In the genomic region with DNA sequence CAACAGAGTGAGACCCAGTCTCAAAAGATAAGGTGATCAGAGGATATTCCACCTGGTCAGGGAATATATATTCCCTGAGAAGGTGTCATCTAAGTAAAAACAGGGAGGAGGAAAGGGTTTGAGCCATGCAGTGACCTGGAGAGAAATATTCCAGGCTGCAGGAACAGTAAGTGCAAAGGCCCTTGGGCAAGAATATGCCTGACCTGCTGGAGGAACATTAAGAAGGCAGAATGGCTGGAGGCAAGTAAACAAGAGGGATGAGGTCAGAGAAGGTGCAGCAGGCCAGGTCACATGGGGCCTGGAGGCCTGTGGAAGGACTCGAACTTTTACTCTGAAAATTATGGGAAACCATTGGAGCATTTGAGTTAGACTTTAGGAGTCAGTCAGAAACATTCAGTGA, we compare ENCODE assay signal across 17 cellular contexts. TPM values are rescaled to one million over a fixed set of nuclear protein-coding genes. Genes with fewer than 3 reads are reported as not detected.
DNase-seq lines count a peak whose midpoint lies in the region; ATAC-seq, FAIRE-seq and TF ChIP-seq lines count a peak whose summit lies in the region.
"Had no signal": no experiment of that assay in that cellular context is flagged by ENCODE, and none has a peak within 500 bp of the region (broad histone marks: within the 10 kb centered on the region; RNA-seq: fewer than 3 reads in every experiment).

No MANE protein-coding gene starts in this region.

- H3K27ac ChIP-seq in CD8-positive, alpha-beta T cell (ENCODE audit: low read depth, low read length): peak overlapping the region; percentile 72
- H3K27ac ChIP-seq in IMR-90 (ENCODE audit: insufficient read depth, low read length): no peak overlapping the region
- H3K27ac ChIP-seq: C4-2B, colonic mucosa, esophagus muscularis mucosa, pancreas, SJCRH30 had no signal

- no peaks in the 10 kb centered on the region for H3K9me1 ChIP-seq in IMR-90 (ENCODE audit: insufficient read depth, low read length)

- H3K4me1 ChIP-seq in CD8-positive, alpha-beta T cell (ENCODE audit: insufficient read depth, low read length): peaks cover 85% of the 10 kb centered on the region
- peaks cover 2% of the 10 kb centered on the region for H3K4me1 ChIP-seq in IMR-90 (ENCODE audit: control insufficient read depth, insufficient read depth, low read length)
- H3K4me1 ChIP-seq: pancreas, SJCRH30 had no signal

- H4K5ac ChIP-seq in IMR-90 (ENCODE audit: low read depth, low read length): no peak overlapping the region

- H3K56ac ChIP-seq in IMR-90 (ENCODE audit: extremely low read depth, insufficient read depth, low read length): no peak overlapping the region

- in situ Hi-C loops in IMR-90 (cut with MboI; ENCODE audit: low sequenced_read_pairs): loop anchor here (25.0 kb wide), 1 partner anchor 433 kb away; a partner anchor contains a TSS

- ATAC-seq in CD8-positive, alpha-beta T cell: no peak
- ATAC-seq in IMR-90 (ENCODE audit: low read depth) (no peak), GM21447 (IDR thresholded peaks at IDR 0.05; ENCODE audit: unreplicated experiment) (no peak)
- no peak for ATAC-seq in natural killer cell treated with Interleukin-12 subunit alpha and Interleukin-12 subunit beta and Interleukin-15 and Interleukin-18, amount 100 ng/mL, for 72 hours
- ATAC-seq: pancreas had no signal

- no peak overlapping the region for H2AFZ ChIP-seq in IMR-90 (replicated peaks; ENCODE audit: low read length, poor library complexity)

- TF ChIP-seq CTCF in CD8-positive, alpha-beta T cell (IDR thresholded peaks at IDR 0.05): no peak
- no peak for TF ChIP-seq CTCF in IMR-90 (conservative IDR thresholded peaks at IDR 0.05; ENCODE audit: low read depth, low read length)

- H2BK20ac ChIP-seq in IMR-90 (ENCODE audit: low read depth, low read length): no peak overlapping the region

- no peak overlapping the region for H2AK9ac ChIP-seq in IMR-90 (replicated peaks; ENCODE audit: low read depth, low read length, poor library complexity)

- H3K9me3 ChIP-seq in CD8-positive, alpha-beta T cell (ENCODE audit: low read length): no peaks in the 10 kb centered on the region
- no peaks in the 10 kb centered on the region for H3K9me3 ChIP-seq in IMR-90 (ENCODE audit: control insufficient read depth, insufficient read depth, low read length)
- H3K9me3 ChIP-seq: colonic mucosa, esophagus muscularis mucosa, pancreas, SJCRH30 had no signal

- CTCF ChIA-PET in CD8-positive, alpha-beta T cell (lab: Charles Lee): interaction anchor here (1.4 to 3.4 kb wide), 3 partner anchors 22 to 28 kb away, joined by 5 to 25 read pairs (median 8); no protein-coding TSS in a partner anchor
- CTCF ChIA-PET in IMR-90 (lab: Yijun Ruan, JAX): no interaction called here

- no peak overlapping the region for H4K8ac ChIP-seq in IMR-90 (ENCODE audit: low read depth in 2 of 2, low read length in 2 of 2)

- intact Hi-C loops in CD8-positive, alpha-beta T cell (cut with DNase I, micrococcal nuclease): no loop called here
- intact Hi-C loops in IMR-90 (cut with micrococcal nuclease): no loop called here

- H3K27me3 Mint-ChIP-seq in CD8-positive, alpha-beta T cell (ENCODE audit: low read depth): no peaks in the 10 kb centered on the region
- H3K27me3 Mint-ChIP-seq in activated naive CD8-positive, alpha-beta T cell treated with anti-CD3 and anti-CD28 coated beads for 36 hours: no peaks in the 10 kb centered on the region
- no peaks in the 10 kb centered on the region for H3K27me3 Mint-ChIP-seq in natural killer cell treated with Interleukin-12 subunit alpha and Interleukin-12 subunit beta and Interleukin-15 and Interleukin-18, amount 100 ng/mL, for 72 hours

- peak overlapping the region; percentile 86 for H3K4me3 Mint-ChIP-seq in CD8-positive, alpha-beta T cell
- peak overlapping the region; percentile 81 for H3K4me3 Mint-ChIP-seq in activated naive CD8-positive, alpha-beta T cell treated with anti-CD3 and anti-CD28 coated beads for 36 hours
- peak overlapping the region; percentile 91 for H3K4me3 Mint-ChIP-seq in natural killer cell treated with Interleukin-12 subunit alpha and Interleukin-12 subunit beta and Interleukin-15 and Interleukin-18, amount 100 ng/mL, for 72 hours

- H3K4me2 ChIP-seq in IMR-90 (ENCODE audit: low read depth, low read length): no peak overlapping the region

- H3K18ac ChIP-seq in IMR-90 (ENCODE audit: low read depth, low read length): no peak overlapping the region

- H3K4ac ChIP-seq in IMR-90 (ENCODE audit: low read depth, low read length): no peak overlapping the region

- no peak overlapping the region for H4K91ac ChIP-seq in IMR-90 (ENCODE audit: insufficient read depth, low read depth, low read length)

- H2BK120ac ChIP-seq in IMR-90 (ENCODE audit: low read depth, low read length): no peak overlapping the region

- WGBS in IMR-90 (ENCODE audit: extremely low coverage in 2 of 2, insufficient read length in 1 of 2), 2 experiments: no CpG with 5 or more reads among the region's 1 CpG

- H2BK15ac ChIP-seq in IMR-90 (ENCODE audit: low read depth, low read length): no peak overlapping the region

- no TSS peak for BruUV-seq in IMR-90 (replicated peaks; lab: Mats Ljungman, UMichigan)

- no peak for FAIRE-seq in H54 (lab: Jason Lieb, UNC)
- FAIRE-seq: GM12891, pancreas, small intestine had no signal

- no peak overlapping the region for H3K23ac ChIP-seq in IMR-90 (ENCODE audit: low read depth, low read length)

- no peak overlapping the region for H3K14ac ChIP-seq in IMR-90 (replicated peaks; ENCODE audit: low read depth, low read length)

- peak overlapping the region; percentile 98 for H3K27ac Mint-ChIP-seq in CD8-positive, alpha-beta T cell
- peak overlapping the region; percentile 96 for H3K27ac Mint-ChIP-seq in activated naive CD8-positive, alpha-beta T cell treated with anti-CD3 and anti-CD28 coated beads for 36 hours
- peak overlapping the region; percentile 89 to 91 for H3K27ac Mint-ChIP-seq in natural killer cell treated with Interleukin-12 subunit alpha and Interleukin-12 subunit beta and Interleukin-15 and Interleukin-18, amount 100 ng/mL, for 72 hours

- dilution Hi-C loops in IMR-90 (cut with HindIII; ENCODE audit: low sequenced_read_pairs, unreplicated experiment): no loop called here

- no peaks in the 10 kb centered on the region for H3K27me3 ChIP-seq in CD8-positive, alpha-beta T cell (ENCODE audit: insufficient read depth, low read length)
- peaks cover 2% of the 10 kb centered on the region; the same call in 1 of the 2 replicates for H3K27me3 ChIP-seq in IMR-90 (ENCODE audit: control insufficient read depth, insufficient read depth, low read length)
- H3K27me3 ChIP-seq: colonic mucosa, esophagus muscularis mucosa, pancreas, SJCRH30 had no signal

- no peaks in the 10 kb centered on the region for H3K9me3 Mint-ChIP-seq in CD8-positive, alpha-beta T cell
- H3K9me3 Mint-ChIP-seq in activated naive CD8-positive, alpha-beta T cell treated with anti-CD3 and anti-CD28 coated beads for 36 hours: no peaks in the 10 kb centered on the region
- no peaks in the 10 kb centered on the region for H3K9me3 Mint-ChIP-seq in natural killer cell treated with Interleukin-12 subunit alpha and Interleukin-12 subunit beta and Interleukin-15 and Interleukin-18, amount 100 ng/mL, for 72 hours

- TF ChIP-seq POLR2A in IMR-90 (IDR thresholded peaks at IDR 0.05; ENCODE audit: low read depth, low read length): no peak
- no peak for TF ChIP-seq POLR2A in H54 (IDR thresholded peaks at IDR 0.05; ENCODE audit: low read depth, low read length)

- H3K36me3 Mint-ChIP-seq in CD8-positive, alpha-beta T cell: peaks cover 63% of the 10 kb centered on the region
- H3K36me3 Mint-ChIP-seq in activated naive CD8-positive, alpha-beta T cell treated with anti-CD3 and anti-CD28 coated beads for 36 hours: peaks cover 46% of the 10 kb centered on the region
- peaks cover 18% of the 10 kb centered on the region for H3K36me3 Mint-ChIP-seq in natural killer cell treated with Interleukin-12 subunit alpha and Interleukin-12 subunit beta and Interleukin-15 and Interleukin-18, amount 100 ng/mL, for 72 hours

- no peak for DNase-seq in CD8-positive, alpha-beta T cell
- DNase-seq in IMR-90: no peak
- DNase-seq in activated naive CD8-positive, alpha-beta T cell treated with anti-CD3 and anti-CD28 coated beads for 36 hours: no peak
- no peak for DNase-seq in natural killer cell treated with Interleukin-12 subunit alpha and Interleukin-12 subunit beta and Interleukin-15 and Interleukin-18, amount 100 ng/mL, for 72 hours (ENCODE audit: low spot score)
- DNase-seq in H54 (ENCODE audit: insufficient read length, low spot score): no peak
- DNase-seq in DMS79 (lab: John Stamatoyannopoulos, UW): no peak
- DNase-seq: anterior cingulate cortex, colonic mucosa, KBM-7, midbrain, pancreas, SJCRH30, small intestine had no signal

- H3K79me1 ChIP-seq in IMR-90 (ENCODE audit: low read depth in 1 of 2, low read length in 2 of 2): no peaks in the 10 kb centered on the region

- no peaks in the 10 kb centered on the region for H4K20me1 ChIP-seq in IMR-90 (ENCODE audit: insufficient read depth, low read length)

- H3K4me1 Mint-ChIP-seq in CD8-positive, alpha-beta T cell (ENCODE audit: low read depth): peaks cover 79% of the 10 kb centered on the region
- H3K4me1 Mint-ChIP-seq in activated naive CD8-positive, alpha-beta T cell treated with anti-CD3 and anti-CD28 coated beads for 36 hours: peaks cover 71% of the 10 kb centered on the region
- peaks cover 57 to 63% of the 10 kb centered on the region in 2 donors for H3K4me1 Mint-ChIP-seq in natural killer cell treated with Interleukin-12 subunit alpha and Interleukin-12 subunit beta and Interleukin-15 and Interleukin-18, amount 100 ng/mL, for 72 hours (ENCODE audit: low read depth in 2 of 2)

- H2BK5ac ChIP-seq in IMR-90 (ENCODE audit: low read depth, low read length, poor library complexity, severe bottlenecking): no peak overlapping the region

- H3K9ac ChIP-seq in IMR-90 (ENCODE audit: low read depth, low read length): no peak overlapping the region

- no peak overlapping the region for H2AK5ac ChIP-seq in IMR-90 (ENCODE audit: low read depth, low read length)

- POLR2A ChIA-PET in CD8-positive, alpha-beta T cell (lab: Charles Lee): interaction anchor here (2.2 kb wide), 1 partner anchor 28 kb away, joined by 9 read pairs; no protein-coding TSS in a partner anchor
- POLR2A ChIA-PET in IMR-90 (lab: Charles Lee; ENCODE audit: unreplicated experiment): no interaction called here

- H3K4me3 ChIP-seq in CD8-positive, alpha-beta T cell (ENCODE audit: low read depth, low read length): peak overlapping the region; percentile 73
- H3K4me3 ChIP-seq in IMR-90 (ENCODE audit: insufficient read depth, low read depth, low read length): no peak overlapping the region
- H3K4me3 ChIP-seq: colonic mucosa, esophagus muscularis mucosa, pancreas, SJCRH30 had no signal

- no peak for TF ChIP-seq RAD21 in IMR-90 (IDR thresholded peaks at IDR 0.05; ENCODE audit: low read length)

- peaks cover 14% of the 10 kb centered on the region for H3K36me3 ChIP-seq in CD8-positive, alpha-beta T cell (ENCODE audit: insufficient read depth, low read length)
- H3K36me3 ChIP-seq in IMR-90 (ENCODE audit: control insufficient read depth, insufficient read depth, low read length): no peaks in the 10 kb centered on the region
- H3K36me3 ChIP-seq: colonic mucosa, esophagus muscularis mucosa, pancreas, SJCRH30 had no signal

RNA-seq across cellular contexts. Expression of a gene that starts 6.7 kb away (rescaled TPM):
- total RNA-seq in CD8-positive, alpha-beta T cell: 100 to 1,000 TPM; 172 to 182 TPM
- total RNA-seq in IMR-90 (2012; rRNA removed): 1.9 and 2.5 TPM in 2 replicates
- 4.1 and 4.2 TPM in 2 replicates for polyA plus RNA-seq in IMR-90 (2012; rRNA removed)
- 1.6 and 3.0 TPM in 2 replicates for polyA plus RNA-seq in IMR-90 (2012; cell fraction: cytosol; rRNA removed)
- 13.7 and 15.7 TPM in 2 replicates for polyA plus RNA-seq in IMR-90 (2012; cell fraction: nucleus; rRNA removed; ENCODE audit: low replicate concordance)
- 10 to 100 TPM; 74.3 to 75.7 TPM for total RNA-seq in activated naive CD8-positive, alpha-beta T cell treated with anti-CD3 and anti-CD28 coated beads for 36 hours
- total RNA-seq in natural killer cell treated with Interleukin-12 subunit alpha and Interleukin-12 subunit beta and Interleukin-15 and Interleukin-18, amount 100 ng/mL, for 72 hours: 100 to 1,000 TPM in 1 of 2 donors, 10 to 100 TPM in 1; 82.3 to 105 TPM

RNA-seq across cellular contexts. Expression of a gene that starts 38.1 kb away (rescaled TPM):
- 10 to 100 TPM; 20.0 to 21.5 TPM for total RNA-seq in CD8-positive, alpha-beta T cell
- total RNA-seq in IMR-90 (2012; rRNA removed): 10.0 and 10.4 TPM in 2 replicates
- polyA plus RNA-seq in IMR-90 (2012; rRNA removed): 69.0 and 78.3 TPM in 2 replicates
- polyA plus RNA-seq in IMR-90 (2012; cell fraction: cytosol; rRNA removed): 29.4 and 63.1 TPM in 2 replicates
- 86.7 and 158 TPM in 2 replicates for polyA plus RNA-seq in IMR-90 (2012; cell fraction: nucleus; rRNA removed; ENCODE audit: low replicate concordance)
- 10 to 100 TPM; 17.0 to 17.8 TPM for total RNA-seq in activated naive CD8-positive, alpha-beta T cell treated with anti-CD3 and anti-CD28 coated beads for 36 hours
- total RNA-seq in natural killer cell treated with Interleukin-12 subunit alpha and Interleukin-12 subunit beta and Interleukin-15 and Interleukin-18, amount 100 ng/mL, for 72 hours: 10 to 100 TPM; 19.6 to 19.9 TPM

RNA-seq across cellular contexts. Expression of a gene that starts 44.8 kb away (rescaled TPM):
- 10 to 100 TPM; 54.6 to 57.8 TPM for total RNA-seq in CD8-positive, alpha-beta T cell
- total RNA-seq in IMR-90 (2012; rRNA removed): 15.3 and 19.9 TPM in 2 replicates
- 21.1 and 22.5 TPM in 2 replicates for polyA plus RNA-seq in IMR-90 (2012; rRNA removed)
- 13.4 and 13.9 TPM in 2 replicates for polyA plus RNA-seq in IMR-90 (2012; cell fraction: cytosol; rRNA removed)
- 87.4 and 150 TPM in 2 replicates for polyA plus RNA-seq in IMR-90 (2012; cell fraction: nucleus; rRNA removed; ENCODE audit: low replicate concordance)
- total RNA-seq in activated naive CD8-positive, alpha-beta T cell treated with anti-CD3 and anti-CD28 coated beads for 36 hours: 10 to 100 TPM; 25.7 to 26.1 TPM
- total RNA-seq in natural killer cell treated with Interleukin-12 subunit alpha and Interleukin-12 subunit beta and Interleukin-15 and Interleukin-18, amount 100 ng/mL, for 72 hours: 10 to 100 TPM; 24.0 to 52.2 TPM

Comparison
In these comparisons a context has a peak if more than half of its experiments do, and no peak if none do; other contexts are left out.
1. RNA of a gene that starts 6.7 kb away (total RNA-seq): 172 to 182 TPM in CD8-positive, alpha-beta T cell, 82.3 to 105 TPM in natural killer cell treated with Interleukin-12 subunit alpha and Interleukin-12 subunit beta and Interleukin-15 and Interleukin-18, amount 100 ng/mL, for 72 hours and 74.3 to 75.7 TPM in activated naive CD8-positive, alpha-beta T cell treated with anti-CD3 and anti-CD28 coated beads for 36 hours; 1.9 to 2.5 TPM in IMR-90; every median in the first group is over 10 times any median in the second.
2. Peak in every context shown above with its lines, with median percentiles within 50 percentile points of each other: H3K27ac Mint-ChIP-seq and H3K4me3 Mint-ChIP-seq.